ENCODE assay signal across 39 cellular contexts in the genomic region with DNA sequence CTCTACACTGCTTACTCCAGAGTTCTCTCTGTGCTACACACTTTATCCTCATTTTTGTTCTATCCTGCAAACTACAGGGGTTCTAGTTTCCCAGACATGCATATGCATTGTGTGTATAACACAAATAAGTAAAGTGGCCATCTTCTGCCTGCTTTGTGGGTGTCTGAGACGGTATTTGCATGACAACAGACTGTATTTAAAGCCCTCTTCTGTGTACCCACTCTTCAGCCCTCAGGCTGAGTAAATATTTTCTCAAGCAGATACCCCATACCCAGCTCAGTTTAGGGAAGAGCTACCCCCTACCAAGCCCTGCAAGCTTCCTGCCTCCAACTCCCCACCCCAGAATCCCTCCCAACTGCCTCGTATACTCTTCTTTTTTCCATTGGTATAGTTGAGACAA. TPM values are rescaled to one million over a fixed set of nuclear protein-coding genes. Genes with fewer than 3 reads are reported as not detected.
"Had no signal": no experiment of that assay in that cellular context is flagged by ENCODE, and none has a peak within 500 bp of the region (broad histone marks: within the 10 kb centered on the region; RNA-seq: fewer than 3 reads in every experiment).

No MANE protein-coding gene starts in this region.

- ATAC-seq: activated CD4-positive, alpha-beta T cell treated with anti-CD3 and anti-CD28 coated beads for 36 hours; activated CD8-positive, alpha-beta memory T cell treated with anti-CD3 and anti-CD28 coated beads, Interleukin-2, amount 10 ng/mL, durations not matched to agents 7 days and 5 days; activated CD8-positive, alpha-beta T cell treated with anti-CD3 and anti-CD28 coated beads, Interleukin-2, amount 10 ng/mL, durations not matched to agents 7 days and 5 days; activated T-cell treated with anti-CD3 and anti-CD28 coated beads, Interleukin-2, amount 50 U/mL, for 4 hours; activated T-helper 17 cell treated with anti-CD3 and anti-CD28 coated beads, Interleukin-2, amount 50 U/mL, for 72 hours; body of pancreas; effector memory CD8-positive, alpha-beta T cell; foreskin keratinocyte; gastrocnemius medialis; T-helper 17 cell had no signal

- H3K36me3 ChIP-seq: esophagus muscularis mucosa, gastrocnemius medialis, WERI-Rb-1 had no signal

- H3K4me3 ChIP-seq: body of pancreas, esophagus muscularis mucosa, gastrocnemius medialis had no signal

- H3K27ac Mint-ChIP-seq: activated CD4-positive, alpha-beta memory T cell treated with anti-CD3 and anti-CD28 coated beads for 36 hours; activated CD4-positive, alpha-beta T cell treated with anti-CD3 and anti-CD28 coated beads for 36 hours; activated CD4-positive, alpha-beta T cell treated with anti-CD3 and anti-CD28 coated beads, Interleukin-2, amount 10 ng/mL, durations not matched to agents 24 days and 14 days; activated CD8-positive, alpha-beta memory T cell treated with anti-CD3 and anti-CD28 coated beads, Interleukin-2, amount 10 ng/mL, durations not matched to agents 7 days and 5 days; activated CD8-positive, alpha-beta T cell treated with anti-CD3 and anti-CD28 coated beads, Interleukin-2, amount 10 ng/mL, durations not matched to agents 7 days and 5 days; activated naive CD8-positive, alpha-beta T cell; activated T-helper 17 cell treated with anti-CD3 and anti-CD28 coated beads, Interleukin-2, amount 50 U/mL, for 72 hours; effector memory CD8-positive, alpha-beta T cell; T-helper 17 cell; T-helper 2 cell treated with Interferon-gamma antibody and Interleukin-4, amounts not matched to agents 5 μg/mL and 100 μg/mL, for 36 hours had no signal

- H3K4me3 Mint-ChIP-seq: activated CD4-positive, alpha-beta memory T cell treated with anti-CD3 and anti-CD28 coated beads for 36 hours; activated CD4-positive, alpha-beta T cell treated with anti-CD3 and anti-CD28 coated beads for 36 hours; activated CD4-positive, alpha-beta T cell treated with anti-CD3 and anti-CD28 coated beads, Interleukin-2, amount 10 ng/mL, durations not matched to agents 24 days and 14 days; activated CD8-positive, alpha-beta memory T cell treated with anti-CD3 and anti-CD28 coated beads, Interleukin-2, amount 10 ng/mL, durations not matched to agents 7 days and 5 days; activated CD8-positive, alpha-beta T cell treated with anti-CD3 and anti-CD28 coated beads, Interleukin-2, amount 10 ng/mL, durations not matched to agents 7 days and 5 days; activated naive CD8-positive, alpha-beta T cell; activated T-cell treated with anti-CD3 and anti-CD28 coated beads, Interleukin-2, amount 50 U/mL, for 4 hours; activated T-helper 17 cell treated with anti-CD3 and anti-CD28 coated beads, Interleukin-2, amount 50 U/mL, for 72 hours; effector memory CD8-positive, alpha-beta T cell; T-helper 17 cell; T-helper 2 cell treated with Interferon-gamma antibody and Interleukin-4, amounts not matched to agents 5 μg/mL and 100 μg/mL, for 36 hours had no signal

- H3K9me3 ChIP-seq: body of pancreas, esophagus muscularis mucosa, gastrocnemius medialis had no signal

- H3K36me3 Mint-ChIP-seq: activated CD4-positive, alpha-beta memory T cell treated with anti-CD3 and anti-CD28 coated beads for 36 hours; activated CD8-positive, alpha-beta memory T cell treated with anti-CD3 and anti-CD28 coated beads, Interleukin-2, amount 10 ng/mL, durations not matched to agents 7 days and 5 days; activated naive CD8-positive, alpha-beta T cell had no signal

- H3K27me3 ChIP-seq: body of pancreas, gastrocnemius medialis had no signal

- H3K27me3 Mint-ChIP-seq: activated CD4-positive, alpha-beta memory T cell treated with anti-CD3 and anti-CD28 coated beads for 36 hours; activated CD4-positive, alpha-beta T cell treated with anti-CD3 and anti-CD28 coated beads, Interleukin-2, amount 10 ng/mL, durations not matched to agents 24 days and 14 days; activated CD8-positive, alpha-beta memory T cell treated with anti-CD3 and anti-CD28 coated beads, Interleukin-2, amount 10 ng/mL, durations not matched to agents 7 days and 5 days; activated naive CD8-positive, alpha-beta T cell; effector memory CD8-positive, alpha-beta T cell; T-helper 17 cell had no signal

- H3K4me1 ChIP-seq: body of pancreas, esophagus muscularis mucosa, foreskin keratinocyte, gastrocnemius medialis had no signal

- H3K9me3 Mint-ChIP-seq: activated CD4-positive, alpha-beta T cell treated with anti-CD3 and anti-CD28 coated beads, Interleukin-2, amount 10 ng/mL, durations not matched to agents 24 days and 14 days; activated T-helper 17 cell treated with anti-CD3 and anti-CD28 coated beads, Interleukin-2, amount 50 U/mL, for 72 hours; T-helper 2 cell treated with Interferon-gamma antibody and Interleukin-4, amounts not matched to agents 5 μg/mL and 100 μg/mL, for 36 hours had no signal

- H3K4me1 Mint-ChIP-seq: activated CD4-positive, alpha-beta T cell treated with anti-CD3 and anti-CD28 coated beads for 36 hours; activated CD4-positive, alpha-beta T cell treated with anti-CD3 and anti-CD28 coated beads, Interleukin-2, amount 10 ng/mL, durations not matched to agents 24 days and 14 days; activated CD8-positive, alpha-beta memory T cell treated with anti-CD3 and anti-CD28 coated beads, Interleukin-2, amount 10 ng/mL, durations not matched to agents 7 days and 5 days; activated T-helper 17 cell treated with anti-CD3 and anti-CD28 coated beads, Interleukin-2, amount 50 U/mL, for 72 hours; T-helper 17 cell had no signal

- DNase-seq: activated CD4-positive, alpha-beta memory T cell treated with anti-CD3 and anti-CD28 coated beads for 36 hours; activated CD4-positive, alpha-beta T cell treated with anti-CD3 and anti-CD28 coated beads for 36 hours; activated CD4-positive, alpha-beta T cell treated with anti-CD3 and anti-CD28 coated beads, Interleukin-2, amount 10 ng/mL, durations not matched to agents 24 days and 14 days; activated CD4-positive, CD25-positive, alpha-beta regulatory T cell; activated CD4-positive, CD25-positive, alpha-beta regulatory T cell treated with anti-CD3 and anti-CD28 coated beads, Interleukin-2, amount 50 U/mL, for 72 hours; activated CD8-positive, alpha-beta memory T cell treated with anti-CD3 and anti-CD28 coated beads, Interleukin-2, amount 10 ng/mL, durations not matched to agents 7 days and 5 days; activated CD8-positive, alpha-beta memory T cell treated with anti-CD3 and anti-CD28 coated beads, Interleukin-2, amount 50 U/mL, for 48 hours; activated CD8-positive, alpha-beta T cell treated with anti-CD3 and anti-CD28 coated beads, Interleukin-2, amount 10 ng/mL, durations not matched to agents 7 days and 5 days; activated effector memory CD4-positive, alpha-beta T cell treated with Interleukin-2 at 50 U/mL for 16 hours; activated gamma-delta T cell treated with Interleukin-2 at 50 U/mL for 16 hours; activated naive CD4-positive, alpha-beta T cell treated with anti-CD3 and anti-CD28 coated beads, Interleukin-2, amount 50 U/mL, for 16 hours; activated naive CD4-positive, alpha-beta T cell treated with Interleukin-2 at 50 U/mL for 16 hours; activated T-cell treated with anti-CD3 and anti-CD28 coated beads for 4 hours; activated T-cell treated with anti-CD3 and anti-CD28 coated beads, Interleukin-2, amount 50 U/mL, for 4 hours; amniotic stem cell; aorta; body of pancreas; caudate nucleus; cortex of kidney; dermis blood vessel endothelial cell; effector CD4-positive, alpha-beta T cell; effector memory CD8-positive, alpha-beta T cell; erythroblast; foreskin keratinocyte; gastrocnemius medialis; head of caudate nucleus; T-helper 1 cell; T-helper 17 cell; T1000; WERI-Rb-1 had no signal

- H3K27ac ChIP-seq: body of pancreas, esophagus muscularis mucosa, foreskin keratinocyte, gastrocnemius medialis, WERI-Rb-1 had no signal

- FAIRE-seq: colon had no signal

RNA-seq across cellular contexts. Expression of a gene that starts 31.7 kb away (rescaled TPM):
- total RNA-seq: activated CD4-positive, alpha-beta memory T cell treated with anti-CD3 and anti-CD28 coated beads for 36 hours; activated CD4-positive, alpha-beta T cell treated with anti-CD3 and anti-CD28 coated beads for 36 hours; activated CD4-positive, alpha-beta T cell treated with anti-CD3 and anti-CD28 coated beads, Interleukin-2, amount 10 ng/mL, durations not matched to agents 24 days and 14 days; activated CD8-positive, alpha-beta memory T cell treated with anti-CD3 and anti-CD28 coated beads for 36 hours; activated CD8-positive, alpha-beta memory T cell treated with anti-CD3 and anti-CD28 coated beads, Interleukin-2, amount 10 ng/mL, durations not matched to agents 7 days and 5 days; activated CD8-positive, alpha-beta T cell treated with anti-CD3 and anti-CD28 coated beads, Interleukin-2, amount 10 ng/mL, durations not matched to agents 7 days and 5 days; activated T-cell treated with anti-CD3 and anti-CD28 coated beads, Interleukin-2, amount 50 U/mL, for 4 hours; activated T-helper 17 cell treated with anti-CD3 and anti-CD28 coated beads, Interleukin-2, amount 50 U/mL, for 72 hours; aorta; chondrocyte; dermis blood vessel endothelial cell; foreskin keratinocyte; gastrocnemius medialis; glomerular endothelial cell; T-helper 17 cell had no signal
- polyA plus RNA-seq: adipose tissue, aorta, foreskin keratinocyte had no signal
